ENCODE assay signal across 23 cellular contexts in genomic region chr1:29631836-29632420, GRCh38.
DNase-seq lines count a peak whose midpoint lies in the region; ATAC-seq and TF ChIP-seq lines count a peak whose summit lies in the region.
"Had no signal": no experiment of that assay in that cellular context is flagged by ENCODE, and none has a peak within 500 bp of the region (broad histone marks: within the 10 kb centered on the region; RNA-seq: fewer than 3 reads in every experiment).

No MANE protein-coding gene starts in this region.

- no peak overlapping the region for H3K27ac Mint-ChIP-seq in natural killer cell treated with Interleukin-12 subunit alpha and Interleukin-12 subunit beta and Interleukin-15 and Interleukin-18, amount 100 ng/mL, for 72 hours
- H3K27ac Mint-ChIP-seq in natural killer cell (no peak overlapping the region), osteocyte (ENCODE audit: unreplicated experiment) (no peak overlapping the region), WTC11 (no peak overlapping the region)
- H3K27ac Mint-ChIP-seq in activated naive CD4-positive, alpha-beta T cell treated with anti-CD3 and anti-CD28 coated beads, Interleukin-2, amount 10 ng/mL, durations not matched to agents 7 days and 5 days, result no peak overlapping the region
- H3K27ac Mint-ChIP-seq: CD8-positive, alpha-beta memory T cell had no signal

- no peaks in the 10 kb centered on the region for H3K9me3 Mint-ChIP-seq in natural killer cell treated with Interleukin-12 subunit alpha and Interleukin-12 subunit beta and Interleukin-15 and Interleukin-18, amount 100 ng/mL, for 72 hours
- H3K9me3 Mint-ChIP-seq in natural killer cell, result no peaks in the 10 kb centered on the region
- H3K9me3 Mint-ChIP-seq in osteocyte (ENCODE audit: unreplicated experiment), result no peaks in the 10 kb centered on the region
- peaks cover 2% of the 10 kb centered on the region for H3K9me3 Mint-ChIP-seq in activated naive CD4-positive, alpha-beta T cell treated with anti-CD3 and anti-CD28 coated beads, Interleukin-2, amount 10 ng/mL, durations not matched to agents 7 days and 5 days
- peaks cover 9% of the 10 kb centered on the region for H3K9me3 Mint-ChIP-seq in WTC11

- TF ChIP-seq CTCF in natural killer cell (IDR thresholded peaks at IDR 0.05) (no peak), osteocyte (IDR thresholded peaks at IDR 0.05) (no peak), WTC11 (IDR thresholded peaks at IDR 0.05) (no peak)

- peaks cover 0 to 4% of the 10 kb centered on the region in 2 donors for H3K4me1 Mint-ChIP-seq in natural killer cell treated with Interleukin-12 subunit alpha and Interleukin-12 subunit beta and Interleukin-15 and Interleukin-18, amount 100 ng/mL, for 72 hours (ENCODE audit: low read depth in 2 of 2)
- H3K4me1 Mint-ChIP-seq in natural killer cell (no peaks in the 10 kb centered on the region), osteocyte (ENCODE audit: unreplicated experiment) (peaks cover 22% of the 10 kb centered on the region), WTC11 (no peaks in the 10 kb centered on the region)
- no peaks in the 10 kb centered on the region for H3K4me1 Mint-ChIP-seq in activated naive CD4-positive, alpha-beta T cell treated with anti-CD3 and anti-CD28 coated beads, Interleukin-2, amount 10 ng/mL, durations not matched to agents 7 days and 5 days
- H3K4me1 Mint-ChIP-seq: CD8-positive, alpha-beta memory T cell had no signal

- CTCF ChIA-PET in activated naive CD4-positive, alpha-beta T cell treated with anti-CD3 and anti-CD28 coated beads, Interleukin-2, amount 10 ng/mL, durations not matched to agents 7 days and 5 days (lab: Charles Lee), result no interaction called here
- CTCF ChIA-PET in WTC11 (lab: Charles Lee), result no interaction called here

- no peaks in the 10 kb centered on the region for H3K36me3 Mint-ChIP-seq in natural killer cell treated with Interleukin-12 subunit alpha and Interleukin-12 subunit beta and Interleukin-15 and Interleukin-18, amount 100 ng/mL, for 72 hours
- H3K36me3 Mint-ChIP-seq in natural killer cell, result no peaks in the 10 kb centered on the region
- H3K36me3 Mint-ChIP-seq in osteocyte (ENCODE audit: unreplicated experiment), result no peaks in the 10 kb centered on the region
- H3K36me3 Mint-ChIP-seq in activated naive CD4-positive, alpha-beta T cell treated with anti-CD3 and anti-CD28 coated beads, Interleukin-2, amount 10 ng/mL, durations not matched to agents 7 days and 5 days, result no peaks in the 10 kb centered on the region
- no peaks in the 10 kb centered on the region for H3K36me3 Mint-ChIP-seq in WTC11

- intact Hi-C loops in natural killer cell (cut with micrococcal nuclease), result no loop called here

- DNase-seq in natural killer cell treated with Interleukin-12 subunit alpha and Interleukin-12 subunit beta and Interleukin-15 and Interleukin-18, amount 100 ng/mL, for 72 hours (ENCODE audit: low spot score), result peak; percentile 35
- no peak for DNase-seq in natural killer cell
- peak; percentile 33 for DNase-seq in islet precursor cell
- peak; percentile 77 for DNase-seq in osteocyte (ENCODE audit: extremely low spot score, unreplicated experiment)
- DNase-seq in activated naive CD4-positive, alpha-beta T cell treated with anti-CD3 and anti-CD28 coated beads, Interleukin-2, amount 10 ng/mL, durations not matched to agents 7 days and 5 days, result no peak
- no peak for DNase-seq in WTC11 (ENCODE audit: low spot score)
- DNase-seq in stimulated activated CD8-positive, alpha-beta memory T cell treated with anti-CD3 and anti-CD28 coated beads, Interleukin-4, amount 100 ng/mL, for 48 hours, result no peak
- DNase-seq: C1 segment of cervical spinal cord; CD8-positive, alpha-beta memory T cell; DMS 273 treated with DMSO at 0.1 percent for 48 hours; DMS79; EL; GDM1; GOT3; HCEC 1CT; MM.1S; NCI-H2029 treated with DMSO at 0.1 percent for 48 hours; NCI-H446 treated with DMSO at 0.1 percent for 48 hours; NCI-H526; NCI-H82; NK-92 treated with Interleukin-12 subunit alpha and Interleukin-12 subunit beta, amount 100 ng/mL, for 24 hours; PC-3 had no signal

- peaks cover 22 to 23% of the 10 kb centered on the region in 2 donors for H3K27me3 Mint-ChIP-seq in natural killer cell treated with Interleukin-12 subunit alpha and Interleukin-12 subunit beta and Interleukin-15 and Interleukin-18, amount 100 ng/mL, for 72 hours
- H3K27me3 Mint-ChIP-seq in natural killer cell (ENCODE audit: low read depth in 2 of 2), result peaks cover 6 to 14% of the 10 kb centered on the region in 2 donors
- no peaks in the 10 kb centered on the region for H3K27me3 Mint-ChIP-seq in osteocyte (ENCODE audit: unreplicated experiment)
- peaks cover 5% of the 10 kb centered on the region for H3K27me3 Mint-ChIP-seq in activated naive CD4-positive, alpha-beta T cell treated with anti-CD3 and anti-CD28 coated beads, Interleukin-2, amount 10 ng/mL, durations not matched to agents 7 days and 5 days
- H3K27me3 Mint-ChIP-seq in WTC11 (ENCODE audit: low read depth), result no peaks in the 10 kb centered on the region

- H3K4me3 Mint-ChIP-seq in natural killer cell treated with Interleukin-12 subunit alpha and Interleukin-12 subunit beta and Interleukin-15 and Interleukin-18, amount 100 ng/mL, for 72 hours, result no peak overlapping the region
- H3K4me3 Mint-ChIP-seq in natural killer cell (no peak overlapping the region), osteocyte (ENCODE audit: unreplicated experiment) (no peak overlapping the region), WTC11 (no peak overlapping the region)
- H3K4me3 Mint-ChIP-seq in activated naive CD4-positive, alpha-beta T cell treated with anti-CD3 and anti-CD28 coated beads, Interleukin-2, amount 10 ng/mL, durations not matched to agents 7 days and 5 days, result no peak overlapping the region

- ATAC-seq in natural killer cell treated with Interleukin-12 subunit alpha and Interleukin-12 subunit beta and Interleukin-15 and Interleukin-18, amount 100 ng/mL, for 72 hours, result peak in 1 of 2 donors; percentile 12
- no peak for ATAC-seq in natural killer cell
- ATAC-seq in WTC11, result no peak
- ATAC-seq: GM12878, PC-3 had no signal

- POLR2A ChIA-PET in WTC11 (lab: Charles Lee), result no interaction called here

TF ChIP-seq in WTC11, 78 proteins besides CTCF, POLR2A, EP300 and RAD21:
- TF ChIP-seq ZBTB21 (CRISPR knock-in tag; IDR thresholded peaks at IDR 0.05; ENCODE audit: borderline replicate concordance) (no peak), JAZF1 (CRISPR knock-in tag; IDR thresholded peaks at IDR 0.05) (no peak)

Comparison
In these comparisons a context has a peak if more than half of its experiments do, and no peak if none do; other contexts are left out.
1. DNase-seq: peak in natural killer cell treated with Interleukin-12 subunit alpha and Interleukin-12 subunit beta and Interleukin-15 and Interleukin-18, amount 100 ng/mL, for 72 hours (single experiment), islet precursor cell (single experiment) and osteocyte (single experiment); none in natural killer cell (single experiment), activated naive CD4-positive, alpha-beta T cell treated with anti-CD3 and anti-CD28 coated beads, Interleukin-2, amount 10 ng/mL, durations not matched to agents 7 days and 5 days (single experiment), WTC11 (single experiment) and stimulated activated CD8-positive, alpha-beta memory T cell treated with anti-CD3 and anti-CD28 coated beads, Interleukin-4, amount 100 ng/mL, for 48 hours (single experiment).